Comparison of ENCODE assay signal across 8 cellular contexts in the genomic region with DNA sequence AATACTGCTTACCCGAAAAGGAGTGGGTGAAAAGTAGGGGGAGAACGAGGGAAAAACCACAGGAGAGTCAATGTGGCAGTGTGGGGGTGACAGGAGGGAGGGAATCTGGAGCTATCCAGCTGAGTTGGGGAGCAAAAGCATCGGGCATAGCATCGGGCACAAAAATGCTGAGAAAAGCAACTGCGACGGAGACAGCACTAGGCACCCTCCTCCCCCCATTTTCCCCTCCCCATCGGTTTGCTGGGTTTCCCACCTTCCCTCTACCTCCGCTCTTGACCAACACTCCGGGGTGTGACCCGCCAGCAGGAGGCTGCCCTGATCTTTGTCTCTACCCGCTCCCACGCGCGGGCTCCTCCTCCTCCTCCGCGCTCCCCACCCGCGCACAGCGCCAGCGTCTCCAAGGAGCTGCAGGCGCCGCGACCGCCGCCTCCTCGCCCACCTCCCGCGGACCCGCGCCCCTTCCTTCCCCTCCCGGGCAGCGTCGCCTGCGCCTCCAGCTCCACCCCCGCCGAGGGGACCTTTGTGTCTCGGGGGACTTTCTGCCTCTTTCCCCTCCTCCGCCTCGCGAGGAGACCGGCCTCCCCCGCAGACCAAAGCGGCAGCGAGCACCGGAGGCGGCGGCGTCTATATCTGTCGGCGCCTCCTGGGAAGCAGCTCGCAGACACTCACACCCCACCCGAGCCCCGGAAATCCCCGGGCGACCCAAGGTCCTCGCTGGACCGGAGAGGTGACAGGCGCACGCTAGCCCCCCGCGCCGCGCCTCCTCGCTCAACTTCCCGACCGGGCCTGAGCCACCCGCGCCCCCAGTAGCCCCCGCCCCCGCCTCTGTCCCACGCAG. TPM values are rescaled to one million over a fixed set of nuclear protein-coding genes. Genes with fewer than 3 reads are reported as not detected.
A peak's percentile ranks its signal among the peaks of the same experiment; 100 is the strongest.
DNase-seq lines count a peak whose midpoint lies in the region; ATAC-seq and TF ChIP-seq lines count a peak whose summit lies in the region.

No MANE protein-coding gene starts in this region.

- ATAC-seq in GM19455 (IDR thresholded peaks at IDR 0.05; ENCODE audit: unreplicated experiment): peak; percentile 35
- peak; percentile 63 for ATAC-seq in SK-N-SH treated with all-trans-retinoic acid at 6 μM for 48 hours

- WGBS in urinary bladder: under 1% methylated on average over 71 of the region's 71 CpGs

- intact Hi-C loops in cardiac septum (cut with DNase I): loop anchor here (5.0 kb wide), 1 partner anchor 162 kb away; no protein-coding TSS in a partner anchor
- intact Hi-C loops in posterior vena cava (cut with DNase I): loop anchor here (5.0 to 10.0 kb wide), 2 partner anchors 157 to 164 kb away; no protein-coding TSS in a partner anchor

- no peaks in the 10 kb centered on the region for H3K36me3 ChIP-seq in urinary bladder (ENCODE audit: insufficient read depth)

- H3K4me3 ChIP-seq in urinary bladder (ENCODE audit: low read depth, low read length): peak overlapping the region; percentile 91

- peak overlapping the region; percentile 95 for H3K27ac ChIP-seq in urinary bladder (ENCODE audit: low read depth)

- peak; percentile 83 for DNase-seq in D341Med (ENCODE audit: low spot score)
- DNase-seq in HPDE6-E6E7 (ENCODE audit: extremely low spot score): peak; percentile 28
- peak; percentile 31 for DNase-seq in activated naive CD8-positive, alpha-beta T cell treated with anti-CD3 and anti-CD28 coated beads, Interleukin-2, amount 50 U/mL, for 16 hours (ENCODE audit: low read depth, low spot score)
- DNase-seq in cardiac septum (ENCODE audit: low spot score): peak; percentile 93
- peak; percentile 93 for DNase-seq in posterior vena cava (ENCODE audit: low spot score)

- no peaks in the 10 kb centered on the region for H3K4me1 ChIP-seq in urinary bladder (ENCODE audit: insufficient read depth)

TF ChIP-seq in SK-N-SH treated with all-trans-retinoic acid at 6 μM for 48 hours, 23 proteins besides CTCF, POLR2A, EP300 and RAD21:
- TF ChIP-seq CSDC2 (CRISPR knock-in tag; IDR thresholded peaks at IDR 0.05) (no peak), ZNF70 (CRISPR knock-in tag; IDR thresholded peaks at IDR 0.05) (no peak), ESRRG (CRISPR knock-in tag; IDR thresholded peaks at IDR 0.05) (no peak), ARNTL (CRISPR knock-in tag; IDR thresholded peaks at IDR 0.05; ENCODE audit: borderline replicate concordance, low read depth) (no peak), ZNF565 (CRISPR knock-in tag; conservative IDR thresholded peaks at IDR 0.05; ENCODE audit: low read depth) (no peak), SNAI2 (CRISPR knock-in tag; IDR thresholded peaks at IDR 0.05) (no peak), CSRNP3 (CRISPR knock-in tag; IDR thresholded peaks at IDR 0.05) (no peak), PATZ1 (CRISPR knock-in tag; IDR thresholded peaks at IDR 0.05; ENCODE audit: borderline replicate concordance) (no peak)
- TF ChIP-seq, protein P1, sequence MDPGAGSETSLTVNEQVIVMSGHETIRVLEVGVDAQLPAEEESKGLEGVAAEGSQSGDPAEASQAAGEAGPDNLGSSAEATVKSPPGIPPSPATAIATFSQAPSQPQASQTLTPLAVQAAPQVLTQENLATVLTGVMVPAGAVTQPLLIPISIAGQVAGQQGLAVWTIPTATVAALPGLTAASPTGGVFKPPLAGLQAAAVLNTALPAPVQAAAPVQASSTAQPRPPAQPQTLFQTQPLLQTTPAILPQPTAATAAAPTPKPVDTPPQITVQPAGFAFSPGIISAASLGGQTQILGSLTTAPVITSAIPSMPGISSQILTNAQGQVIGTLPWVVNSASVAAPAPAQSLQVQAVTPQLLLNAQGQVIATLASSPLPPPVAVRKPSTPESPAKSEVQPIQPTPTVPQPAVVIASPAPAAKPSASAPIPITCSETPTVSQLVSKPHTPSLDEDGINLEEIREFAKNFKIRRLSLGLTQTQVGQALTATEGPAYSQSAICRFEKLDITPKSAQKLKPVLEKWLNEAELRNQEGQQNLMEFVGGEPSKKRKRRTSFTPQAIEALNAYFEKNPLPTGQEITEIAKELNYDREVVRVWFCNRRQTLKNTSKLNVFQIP (CRISPR knock-in tag; IDR thresholded peaks at IDR 0.05; ENCODE audit: borderline replicate concordance, low read depth): no peak

RNA-seq across cellular contexts. Expression of gene CDK17, which starts 0.9 kb away (rescaled TPM):
- 22.9 TPM for total RNA-seq in cardiac septum
- total RNA-seq in posterior vena cava: 10 to 100 TPM; 46.4 to 50.1 TPM
- 127 TPM for total RNA-seq in urinary bladder
- polyA plus RNA-seq in urinary bladder: 16.7 TPM

Comparison
In these comparisons a context has a peak if more than half of its experiments do, and no peak if none do; other contexts are left out.
1. Peak in every context shown above with its lines: DNase-seq, ATAC-seq, H3K4me3 ChIP-seq and H3K27ac ChIP-seq.
2. DNase-seq: peak in every context shown above with its lines; median percentile 93 in cardiac septum; 93 in posterior vena cava; 83 in D341Med; 31 in activated naive CD8-positive, alpha-beta T cell treated with anti-CD3 and anti-CD28 coated beads, Interleukin-2, amount 50 U/mL, for 16 hours; 28 in HPDE6-E6E7.